Comparison of ENCODE assay signal across 29 cellular contexts in the genomic region with DNA sequence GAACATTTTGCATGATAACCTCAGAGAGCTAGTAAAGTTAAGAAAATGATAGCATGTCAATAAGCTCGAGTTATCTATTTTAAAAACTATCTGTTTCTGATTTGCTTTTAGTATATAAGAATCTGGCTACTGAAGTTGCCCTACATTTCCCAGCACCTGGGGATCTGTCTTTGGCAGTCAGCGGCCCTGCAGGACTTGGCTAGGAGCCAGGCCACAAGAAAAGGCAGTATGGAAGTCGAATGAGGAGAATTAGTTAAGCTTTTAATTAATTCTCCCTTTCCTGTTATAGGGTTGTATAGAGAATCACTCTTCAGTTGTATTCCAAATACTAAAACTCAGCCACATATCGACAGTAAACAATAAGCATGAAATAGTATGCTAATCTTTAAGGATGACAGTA. TPM values are rescaled to one million over a fixed set of nuclear protein-coding genes. Genes with fewer than 3 reads are reported as not detected.
"Had no signal": no experiment of that assay in that cellular context is flagged by ENCODE, and none has a peak within 500 bp of the region (broad histone marks: within the 10 kb centered on the region; RNA-seq: fewer than 3 reads in every experiment).

No MANE protein-coding gene starts in this region.

- DNase-seq: activated CD4-positive, alpha-beta T cell treated with anti-CD3 and anti-CD28 coated beads for 36 hours; activated CD4-positive, alpha-beta T cell treated with anti-CD3 and anti-CD28 coated beads, Interleukin-2, amount 50 U/mL, for 4 hours; activated CD4-positive, CD25-positive, alpha-beta regulatory T cell; activated naive CD4-positive, alpha-beta T cell; activated T-cell treated with anti-CD3 and anti-CD28 coated beads for 4 hours; activated T-cell treated with anti-CD3 and anti-CD28 coated beads, Interleukin-2, amount 50 U/mL, for 72 hours; anterior cingulate cortex; endodermal cell; foreskin fibroblast; heart left ventricle; hypothalamus; mesendoderm; natural killer cell; occipital lobe; psoas muscle; sigmoid colon; small intestine; stimulated activated CD4-positive, alpha-beta T cell treated with anti-CD3 and anti-CD28 coated beads, Interleukin-4, amount 100 ng/mL, for 24 hours; trophoblast cell had no signal

- ATAC-seq: activated CD4-positive, alpha-beta T cell treated with anti-CD3 and anti-CD28 coated beads for 36 hours; activated T-cell treated with anti-CD3 and anti-CD28 coated beads, Interleukin-2, amount 50 U/mL, for 72 hours; esophagus mucosa; heart left ventricle; natural killer cell; psoas muscle; stimulated activated effector memory CD8-positive, alpha-beta T cell treated with anti-CD3 and anti-CD28 coated beads, Interleukin-12 subunit alpha, Interleukin-12 subunit beta, amount 100 ng/mL, for 72 hours had no signal

- H3K4me1 ChIP-seq: heart left ventricle, neural progenitor cell, parathyroid adenoma, psoas muscle, sigmoid colon had no signal

- H3K4me3 ChIP-seq: heart left ventricle, neural progenitor cell, psoas muscle, sigmoid colon, thoracic aorta had no signal

- H3K36me3 ChIP-seq: heart left ventricle, neural progenitor cell, sigmoid colon, thoracic aorta had no signal

- H3K9me3 ChIP-seq: heart left ventricle, psoas muscle, sigmoid colon, thoracic aorta had no signal

- H3K27ac ChIP-seq: heart left ventricle, neural progenitor cell, parathyroid adenoma, psoas muscle, sigmoid colon, thoracic aorta had no signal

RNA-seq across cellular contexts. Expression of a gene that starts 22.7 kb away (rescaled TPM):
- total RNA-seq: activated CD4-positive, alpha-beta T cell treated with anti-CD3 and anti-CD28 coated beads for 36 hours; activated T-cell treated with anti-CD3 and anti-CD28 coated beads, Interleukin-2, amount 50 U/mL, for 72 hours; bronchial epithelial cell; endodermal cell; esophagus mucosa; heart left ventricle; kidney epithelial cell; lower leg skin; mononuclear cell; natural killer cell; occipital lobe; psoas muscle; sigmoid colon; subcutaneous adipose tissue; thoracic aorta had no signal
